Comparison of ENCODE assay signal across 8 cellular contexts in the genomic region with DNA sequence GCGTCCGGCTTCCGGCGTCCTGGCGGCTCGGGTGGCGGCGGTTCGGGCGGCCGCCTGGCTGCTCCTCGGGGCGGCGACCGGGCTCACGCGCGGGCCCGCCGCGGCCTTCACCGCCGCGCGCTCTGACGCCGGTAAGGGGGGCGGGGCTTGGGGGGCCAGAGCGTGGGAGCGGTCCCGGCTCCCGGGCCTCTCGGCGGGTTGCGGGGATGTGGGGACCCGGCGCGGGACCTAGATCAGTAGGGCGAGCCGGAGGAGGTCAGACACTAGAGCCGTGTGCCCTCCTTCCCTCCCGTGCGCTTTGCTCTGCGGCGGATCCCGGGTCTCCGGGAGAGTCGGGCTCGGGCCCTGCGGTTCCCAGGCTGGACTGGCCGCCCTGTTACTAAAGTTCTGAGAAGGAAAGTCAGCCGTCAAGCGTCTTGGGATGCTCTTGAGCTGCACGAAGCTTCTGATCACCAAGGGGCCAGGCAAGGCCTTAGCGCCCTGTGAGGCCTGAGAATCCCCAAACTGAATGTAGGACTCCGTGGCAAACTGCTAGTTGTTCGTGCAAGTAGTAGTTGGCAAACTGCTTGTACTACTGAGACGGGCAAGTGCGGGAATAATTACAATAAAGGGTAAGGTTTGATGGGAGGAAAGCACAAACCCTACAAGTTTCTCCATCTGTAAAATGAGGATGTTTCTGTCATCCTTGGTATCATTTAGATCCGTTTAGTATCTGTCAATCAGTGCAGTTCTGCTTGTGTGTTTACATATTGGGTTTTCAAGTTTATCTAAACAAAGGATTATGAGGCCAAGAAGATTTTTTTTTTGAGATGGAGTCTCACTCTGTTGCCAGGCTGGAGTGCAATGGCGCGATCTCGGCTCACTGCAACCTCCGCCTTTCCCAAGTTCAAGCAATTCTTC. TPM values are rescaled to one million over a fixed set of nuclear protein-coding genes. Genes with fewer than 3 reads are reported as not detected.
DNase-seq lines count a peak whose midpoint lies in the region; ATAC-seq, FAIRE-seq and TF ChIP-seq lines count a peak whose summit lies in the region.

No MANE protein-coding gene starts in this region.

- H3K4me3 ChIP-seq in pancreas, result peak overlapping the region; percentile 37 to 85 (median 73)
- H3K4me3 ChIP-seq in tibial artery, result peak overlapping the region; percentile 70 to 74

- H3K9me3 ChIP-seq in pancreas (no peaks in the 10 kb centered on the region), tibial artery (no peaks in the 10 kb centered on the region)

- peak; percentile 32 to 37 for DNase-seq in activated CD8-positive, alpha-beta memory T cell treated with anti-CD3 and anti-CD28 coated beads for 4 hours (ENCODE audit: low read depth in 2 of 2)
- DNase-seq in activated CD8-positive, alpha-beta memory T cell treated with anti-CD3 and anti-CD28 coated beads for 24 hours, result no peak
- peak; percentile 67 for DNase-seq in NOMO-1 treated with DMSO at 0.1 percent for 48 hours (lab: John Stamatoyannopoulos, UW; ENCODE audit: unreplicated experiment)
- DNase-seq in activated naive CD4-positive, alpha-beta T cell (lab: John Stamatoyannopoulos, UW), result peak in 3 of 4 experiments; percentile 47 to 70 (median 47)
- peak in 38 of 42 donors; percentile 25 to 85 (median 69) for DNase-seq in head of caudate nucleus
- peak in 4 of 6 donors; percentile 60 to 85 (median 74) for DNase-seq in pancreas
- DNase-seq in tibial artery, result peak; percentile 43 to 81

- H3K27ac ChIP-seq in pancreas (peak overlapping the region; percentile 80 to 86 (median 82)), tibial artery (peak overlapping the region; percentile 94 to 95)

- peaks cover 0 to 11% (median 11%) of the 10 kb centered on the region in 3 donors for H3K4me1 ChIP-seq in pancreas
- peaks cover 0 to 18% (median 13%) of the 10 kb centered on the region in 4 donors for H3K4me1 ChIP-seq in tibial artery

- H3K27me3 ChIP-seq in pancreas (no peaks in the 10 kb centered on the region), tibial artery (no peaks in the 10 kb centered on the region)

- H3K36me3 ChIP-seq in pancreas (no peaks in the 10 kb centered on the region), tibial artery (no peaks in the 10 kb centered on the region)

- peak; percentile 47 for ATAC-seq in HG02943 (IDR thresholded peaks at IDR 0.05; ENCODE audit: low read depth, unreplicated experiment)
- ATAC-seq in pancreas, result peak; percentile 80 to 88 (median 81)

- WGBS in pancreas, 2 donors, result 4% methylated on average over 56 to 64 of the region's 64 CpGs

- no peak for FAIRE-seq in pancreas (lab: Jason Lieb, UNC)

- intact Hi-C loops in head of caudate nucleus (cut with DNase I) (loop anchor here (1.0 to 10.0 kb wide), 2 partner anchors 27 to 152 kb away; partner anchors contain the start of genes PAK2 and SENP5), pancreas (cut with DNase I) (no loop called here), tibial artery (cut with DNase I; ENCODE audit: low total_unique reads) (no loop called here)

- TF ChIP-seq CTCF in pancreas (IDR thresholded peaks at IDR 0.05) (no peak), tibial artery (IDR thresholded peaks at IDR 0.05) (no peak)

RNA-seq across cellular contexts. Expression of gene PIGX, which starts 0.6 kb away (rescaled TPM):
- 10 to 100 TPM in 2 of 6 donors, 1 to 10 TPM in 4; 8.6 to 12.2 (median 9.5) TPM for total RNA-seq in pancreas
- polyA plus RNA-seq in pancreas, result 10 to 100 TPM in 1 of 2 donors, 1 to 10 TPM in 1; 4.5 to 11.1 TPM

RNA-seq across cellular contexts. Expression of gene CEP19, which starts 0.7 kb away (rescaled TPM):
- 1 to 10 TPM in 1 of 6 donors, under 1 TPM in 5; 0.23 to 1.4 (median 0.57) TPM for total RNA-seq in pancreas
- polyA plus RNA-seq in pancreas, result under 1 TPM; 0.52 to 0.53 TPM

RNA-seq across cellular contexts. Expression of gene PAK2, which starts 26.9 kb away (rescaled TPM):
- total RNA-seq in pancreas, result 10 to 100 TPM; 12.4 to 36.2 (median 22.0) TPM
- polyA plus RNA-seq in pancreas, result 1 to 10 TPM; 7.5 to 9.8 TPM
